In the genomic region with DNA sequence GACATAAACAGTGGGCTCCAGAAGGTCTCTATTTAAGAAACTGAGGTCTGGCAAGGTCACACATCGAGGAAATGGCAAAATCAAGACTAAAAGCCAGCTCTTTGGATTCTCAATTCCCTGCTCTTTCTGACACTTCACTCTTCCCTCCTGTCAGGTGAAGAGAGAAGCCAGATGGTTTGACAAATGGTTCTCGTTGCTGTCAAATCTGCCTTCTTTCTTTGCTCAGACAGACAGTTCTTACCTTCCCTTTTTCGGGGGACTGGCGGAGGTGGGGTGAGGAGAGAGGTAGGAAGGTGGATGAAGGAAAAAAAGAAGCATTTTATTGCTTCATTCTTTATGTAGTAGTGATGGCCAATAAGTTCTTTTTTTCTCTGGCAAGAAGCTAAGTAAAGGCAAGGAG, we compare ENCODE assay signal across 1 cellular context.
TF ChIP-seq lines count a peak whose summit lies in the region.

No MANE protein-coding gene starts in this region.

TF ChIP-seq in GM23338, 12 proteins besides CTCF, POLR2A, EP300 and RAD21 (continued from another document):
- TF ChIP-seq, protein P1, sequence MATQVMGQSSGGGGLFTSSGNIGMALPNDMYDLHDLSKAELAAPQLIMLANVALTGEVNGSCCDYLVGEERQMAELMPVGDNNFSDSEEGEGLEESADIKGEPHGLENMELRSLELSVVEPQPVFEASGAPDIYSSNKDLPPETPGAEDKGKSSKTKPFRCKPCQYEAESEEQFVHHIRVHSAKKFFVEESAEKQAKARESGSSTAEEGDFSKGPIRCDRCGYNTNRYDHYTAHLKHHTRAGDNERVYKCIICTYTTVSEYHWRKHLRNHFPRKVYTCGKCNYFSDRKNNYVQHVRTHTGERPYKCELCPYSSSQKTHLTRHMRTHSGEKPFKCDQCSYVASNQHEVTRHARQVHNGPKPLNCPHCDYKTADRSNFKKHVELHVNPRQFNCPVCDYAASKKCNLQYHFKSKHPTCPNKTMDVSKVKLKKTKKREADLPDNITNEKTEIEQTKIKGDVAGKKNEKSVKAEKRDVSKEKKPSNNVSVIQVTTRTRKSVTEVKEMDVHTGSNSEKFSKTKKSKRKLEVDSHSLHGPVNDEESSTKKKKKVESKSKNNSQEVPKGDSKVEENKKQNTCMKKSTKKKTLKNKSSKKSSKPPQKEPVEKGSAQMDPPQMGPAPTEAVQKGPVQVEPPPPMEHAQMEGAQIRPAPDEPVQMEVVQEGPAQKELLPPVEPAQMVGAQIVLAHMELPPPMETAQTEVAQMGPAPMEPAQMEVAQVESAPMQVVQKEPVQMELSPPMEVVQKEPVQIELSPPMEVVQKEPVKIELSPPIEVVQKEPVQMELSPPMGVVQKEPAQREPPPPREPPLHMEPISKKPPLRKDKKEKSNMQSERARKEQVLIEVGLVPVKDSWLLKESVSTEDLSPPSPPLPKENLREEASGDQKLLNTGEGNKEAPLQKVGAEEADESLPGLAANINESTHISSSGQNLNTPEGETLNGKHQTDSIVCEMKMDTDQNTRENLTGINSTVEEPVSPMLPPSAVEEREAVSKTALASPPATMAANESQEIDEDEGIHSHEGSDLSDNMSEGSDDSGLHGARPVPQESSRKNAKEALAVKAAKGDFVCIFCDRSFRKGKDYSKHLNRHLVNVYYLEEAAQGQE (IDR thresholded peaks at IDR 0.05; ENCODE audit: unreplicated experiment) = no peak
- TF ChIP-seq, protein P2, sequence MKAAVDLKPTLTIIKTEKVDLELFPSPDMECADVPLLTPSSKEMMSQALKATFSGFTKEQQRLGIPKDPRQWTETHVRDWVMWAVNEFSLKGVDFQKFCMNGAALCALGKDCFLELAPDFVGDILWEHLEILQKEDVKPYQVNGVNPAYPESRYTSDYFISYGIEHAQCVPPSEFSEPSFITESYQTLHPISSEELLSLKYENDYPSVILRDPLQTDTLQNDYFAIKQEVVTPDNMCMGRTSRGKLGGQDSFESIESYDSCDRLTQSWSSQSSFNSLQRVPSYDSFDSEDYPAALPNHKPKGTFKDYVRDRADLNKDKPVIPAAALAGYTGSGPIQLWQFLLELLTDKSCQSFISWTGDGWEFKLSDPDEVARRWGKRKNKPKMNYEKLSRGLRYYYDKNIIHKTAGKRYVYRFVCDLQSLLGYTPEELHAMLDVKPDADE (IDR thresholded peaks at IDR 0.05) = no peak
- TF ChIP-seq NANOG (IDR thresholded peaks at IDR 0.05; ENCODE audit: borderline replicate concordance) (no peak), EZH2phosphoT487 (IDR thresholded peaks at IDR 0.05; ENCODE audit: unreplicated experiment) (no peak), EZH2 (IDR thresholded peaks at IDR 0.05; ENCODE audit: low read depth, unreplicated experiment) (no peak), POLR2AphosphoS5 (IDR thresholded peaks at IDR 0.05; ENCODE audit: low read depth) (no peak), STAT1 (IDR thresholded peaks at IDR 0.05; ENCODE audit: unreplicated experiment) (no peak), CREB1 (CRISPR knock-in tag; IDR thresholded peaks at IDR 0.05; ENCODE audit: low read depth) (no peak), ZNF462 (CRISPR knock-in tag; IDR thresholded peaks at IDR 0.05) (no peak), JUNB (IDR thresholded peaks at IDR 0.05; ENCODE audit: unreplicated experiment) (no peak)
